In genomic region chr11:27090357-27090948, GRCh38 we compare ENCODE assay signal across 15 cellular contexts. TPM values are rescaled to one million over a fixed set of nuclear protein-coding genes. Genes with fewer than 3 reads are reported as not detected.
"Had no signal": no experiment of that assay in that cellular context is flagged by ENCODE, and none has a peak within 500 bp of the region (broad histone marks: within the 10 kb centered on the region; RNA-seq: fewer than 3 reads in every experiment).

No MANE protein-coding gene starts in this region.

RNA-seq across cellular contexts. Expression of gene BBOX1, which starts 49.8 kb away (rescaled TPM):
- total RNA-seq: activated CD4-positive, alpha-beta T cell treated with anti-CD3 and anti-CD28 coated beads, Interleukin-2, amount 10 ng/mL, durations not matched to agents 24 days and 14 days; activated CD8-positive, alpha-beta memory T cell treated with anti-CD3 and anti-CD28 coated beads for 36 hours; activated CD8-positive, alpha-beta T cell treated with anti-CD3 and anti-CD28 coated beads for 36 hours; activated naive CD8-positive, alpha-beta T cell treated with anti-CD3 and anti-CD28 coated beads for 36 hours; activated T-cell treated with anti-CD3 and anti-CD28 coated beads, Interleukin-2, amount 50 U/mL, for 72 hours; activated T-helper 17 cell treated with anti-CD3 and anti-CD28 coated beads, Interleukin-2, amount 50 U/mL, for 72 hours; ascending aorta; cardiac muscle cell; IMR-90; LHCN-M2; PC-9; Right ventricle myocardium inferior; SJCRH30; T-cell; T-helper 17 cell had no signal
- polyA plus RNA-seq: cardiac muscle cell, IMR-90 had no signal
